16 cellular contexts compared by ENCODE assay signal in genomic region chr6:125255201-125255600, GRCh38.
"Had no signal": no experiment of that assay in that cellular context is flagged by ENCODE, and none has a peak within 500 bp of the region (broad histone marks: within the 10 kb centered on the region; RNA-seq: fewer than 3 reads in every experiment).

No MANE protein-coding gene starts in this region.

- H3K4me3 ChIP-seq: right lobe of liver, spleen, upper lobe of left lung had no signal

- H3K36me3 ChIP-seq: right lobe of liver, spleen, upper lobe of left lung had no signal

- H3K27ac ChIP-seq: right lobe of liver, spleen, upper lobe of left lung had no signal

- H3K9me3 Mint-ChIP-seq: activated T-helper 17 cell treated with anti-CD3 and anti-CD28 coated beads, Interleukin-2, amount 50 U/mL, for 72 hours; endodermal cell; naive thymus-derived CD4-positive, alpha-beta T cell; stimulated activated naive CD8-positive, alpha-beta T cell treated with anti-CD3 and anti-CD28 coated beads, Interleukin-15, Interleukin-2, amounts not matched to agents 100 ng/mL and 50 ng/mL, for 24 hours had no signal

- ATAC-seq: activated T-helper 17 cell treated with anti-CD3 and anti-CD28 coated beads, Interleukin-2, amount 50 U/mL, for 72 hours; esophagus mucosa; left lobe of liver; naive thymus-derived CD4-positive, alpha-beta T cell; right lobe of liver had no signal

- DNase-seq: activated CD4-positive, alpha-beta T cell treated with anti-CD3 and anti-CD28 coated beads, Interleukin-2, amount 50 U/mL, for 1 hour; activated CD4-positive, CD25-positive, alpha-beta regulatory T cell; activated naive CD4-positive, alpha-beta T cell treated with Interleukin-2 at 50 U/mL for 16 hours; anterior cingulate cortex; endodermal cell; foreskin melanocyte; head of caudate nucleus; naive thymus-derived CD4-positive, alpha-beta T cell; right lobe of liver; spleen; upper lobe of left lung had no signal

- H3K36me3 Mint-ChIP-seq: naive thymus-derived CD4-positive, alpha-beta T cell had no signal

- H3K27ac Mint-ChIP-seq: activated T-helper 17 cell treated with anti-CD3 and anti-CD28 coated beads, Interleukin-2, amount 50 U/mL, for 72 hours; endodermal cell; naive thymus-derived CD4-positive, alpha-beta T cell; progenitor cell of endocrine pancreas; stimulated activated naive CD8-positive, alpha-beta T cell treated with anti-CD3 and anti-CD28 coated beads, Interleukin-15, Interleukin-2, amounts not matched to agents 100 ng/mL and 50 ng/mL, for 24 hours had no signal

- H3K27me3 Mint-ChIP-seq: activated T-helper 17 cell treated with anti-CD3 and anti-CD28 coated beads, Interleukin-2, amount 50 U/mL, for 72 hours; progenitor cell of endocrine pancreas; stimulated activated naive CD8-positive, alpha-beta T cell treated with anti-CD3 and anti-CD28 coated beads, Interleukin-15, Interleukin-2, amounts not matched to agents 100 ng/mL and 50 ng/mL, for 24 hours had no signal

- H3K4me1 ChIP-seq: right lobe of liver, spleen, upper lobe of left lung had no signal

- H3K4me1 Mint-ChIP-seq: activated T-helper 17 cell treated with anti-CD3 and anti-CD28 coated beads, Interleukin-2, amount 50 U/mL, for 72 hours; naive thymus-derived CD4-positive, alpha-beta T cell had no signal

- H3K4me3 Mint-ChIP-seq: activated T-helper 17 cell treated with anti-CD3 and anti-CD28 coated beads, Interleukin-2, amount 50 U/mL, for 72 hours; endodermal cell; naive thymus-derived CD4-positive, alpha-beta T cell; stimulated activated naive CD8-positive, alpha-beta T cell treated with anti-CD3 and anti-CD28 coated beads, Interleukin-15, Interleukin-2, amounts not matched to agents 100 ng/mL and 50 ng/mL, for 24 hours had no signal

- H3K27me3 ChIP-seq: right lobe of liver, spleen, upper lobe of left lung had no signal

- H3K9me3 ChIP-seq: right lobe of liver, spleen, upper lobe of left lung had no signal
